26 cellular contexts compared by ENCODE assay signal in genomic region chr20:60749804-60750602, GRCh38.
DNase-seq lines count a peak whose midpoint lies in the region; ATAC-seq and TF ChIP-seq lines count a peak whose summit lies in the region.
"Had no signal": no experiment of that assay in that cellular context is flagged by ENCODE, and none has a peak within 500 bp of the region (broad histone marks: within the 10 kb centered on the region; RNA-seq: fewer than 3 reads in every experiment).

No MANE protein-coding gene starts in this region.

- H3K27me3 ChIP-seq in SK-N-SH (ENCODE audit: insufficient read depth) = no peaks in the 10 kb centered on the region
- no peaks in the 10 kb centered on the region for H3K27me3 ChIP-seq in MG63
- no peaks in the 10 kb centered on the region for H3K27me3 ChIP-seq in testis

- H3K4me2 ChIP-seq in SK-N-SH = no peak overlapping the region
- H3K4me2 ChIP-seq: A549 had no signal

- WGBS in SK-N-SH (ENCODE audit: low lambda C conversion rate) = 35% methylated on average over 10 of the region's 11 CpGs
- WGBS in testis, 2 donors = 70 to 72% methylated on average over 9 to 11 of the region's 11 CpGs

- peaks cover 38% of the 10 kb centered on the region for H3K4me1 Mint-ChIP-seq in WTC11
- no peaks in the 10 kb centered on the region for H3K4me1 Mint-ChIP-seq in stimulated activated effector memory CD8-positive, alpha-beta T cell treated with anti-CD3 and anti-CD28 coated beads, Interleukin-12 subunit alpha, Interleukin-12 subunit beta, amount 100 ng/mL, for 72 hours
- H3K4me1 Mint-ChIP-seq: activated CD4-positive, alpha-beta T cell treated with anti-CD3 and anti-CD28 coated beads for 36 hours; naive thymus-derived CD4-positive, alpha-beta T cell; stimulated activated naive CD8-positive, alpha-beta T cell treated with anti-CD3 and anti-CD28 coated beads, Interleukin-15, amount 100 ng/mL, for 72 hours had no signal

- H3K9me3 Mint-ChIP-seq in WTC11 = peaks cover 23% of the 10 kb centered on the region
- H3K9me3 Mint-ChIP-seq in stimulated activated effector memory CD8-positive, alpha-beta T cell treated with anti-CD3 and anti-CD28 coated beads, Interleukin-12 subunit alpha, Interleukin-12 subunit beta, amount 100 ng/mL, for 72 hours = no peaks in the 10 kb centered on the region
- H3K9me3 Mint-ChIP-seq: activated T-cell treated with anti-CD3 and anti-CD28 coated beads, Interleukin-2, amount 50 U/mL, for 4 hours; stimulated activated naive CD8-positive, alpha-beta T cell treated with anti-CD3 and anti-CD28 coated beads, Interleukin-15, amount 100 ng/mL, for 72 hours; type B pancreatic cell had no signal

- ATAC-seq in SK-N-SH treated with all-trans-retinoic acid at 6 μM for 48 hours (no peak), WTC11 (peak; percentile 95)
- ATAC-seq in stimulated activated effector memory CD8-positive, alpha-beta T cell treated with anti-CD3 and anti-CD28 coated beads, Interleukin-12 subunit alpha, Interleukin-12 subunit beta, amount 100 ng/mL, for 72 hours = no peak
- ATAC-seq: activated CD4-positive, alpha-beta T cell treated with anti-CD3 and anti-CD28 coated beads for 36 hours; activated T-cell treated with anti-CD3 and anti-CD28 coated beads, Interleukin-2, amount 50 U/mL, for 4 hours; naive thymus-derived CD4-positive, alpha-beta T cell; right cardiac atrium; stimulated activated naive CD8-positive, alpha-beta T cell treated with anti-CD3 and anti-CD28 coated beads, Interleukin-15, amount 100 ng/mL, for 72 hours had no signal

- no peaks in the 10 kb centered on the region for H3K9me3 ChIP-seq in SK-N-SH
- H3K9me3 ChIP-seq in MG63 = no peaks in the 10 kb centered on the region
- no peaks in the 10 kb centered on the region for H3K9me3 ChIP-seq in testis
- H3K9me3 ChIP-seq: A549, Caco-2 had no signal

- peaks cover 24% of the 10 kb centered on the region for H3K36me3 Mint-ChIP-seq in WTC11
- H3K36me3 Mint-ChIP-seq in stimulated activated effector memory CD8-positive, alpha-beta T cell treated with anti-CD3 and anti-CD28 coated beads, Interleukin-12 subunit alpha, Interleukin-12 subunit beta, amount 100 ng/mL, for 72 hours = no peaks in the 10 kb centered on the region
- H3K36me3 Mint-ChIP-seq: type B pancreatic cell had no signal

- H3K4me1 ChIP-seq in SK-N-SH (ENCODE audit: control insufficient read depth in 1 of 2, insufficient read depth in 2 of 2, low read depth in 1 of 2, low read length in 1 of 2) (no peaks in the 10 kb centered on the region), testis (peaks cover 4% of the 10 kb centered on the region)
- H3K4me1 ChIP-seq: A549, Caco-2, parathyroid adenoma had no signal

- CTCF ChIA-PET in SK-N-SH (lab: Yijun Ruan, JAX) = interaction anchor here (1.0 kb wide), 1 partner anchor 22 kb away, joined by 4 read pairs; no protein-coding TSS in a partner anchor
- CTCF ChIA-PET in WTC11 (lab: Charles Lee) = no interaction called here

- peaks cover 19% of the 10 kb centered on the region for H3K27me3 Mint-ChIP-seq in WTC11 (ENCODE audit: low read depth)
- H3K27me3 Mint-ChIP-seq: stimulated activated naive CD8-positive, alpha-beta T cell treated with anti-CD3 and anti-CD28 coated beads, Interleukin-15, amount 100 ng/mL, for 72 hours had no signal

- no peak for TF ChIP-seq EP300 in SK-N-SH (IDR thresholded peaks at IDR 0.05; ENCODE audit: borderline replicate concordance in 1 of 2, low read depth in 1 of 2, low read length in 1 of 2)

- DNase-seq in SK-N-SH (peak; percentile 4), MG63 (peak; percentile 4), WTC11 (ENCODE audit: low spot score) (peak; percentile 55), testis (peak; percentile 81), GM10266 (ENCODE audit: extremely low spot score) (no peak), SW 1271 (lab: John Stamatoyannopoulos, UW) (no peak)
- no peak for DNase-seq in stimulated activated effector memory CD8-positive, alpha-beta T cell treated with anti-CD3 and anti-CD28 coated beads, Interleukin-12 subunit alpha, Interleukin-12 subunit beta, amount 100 ng/mL, for 72 hours (ENCODE audit: low spot score in 2 of 2)
- DNase-seq: activated CD4-positive, alpha-beta T cell treated with anti-CD3 and anti-CD28 coated beads for 36 hours; activated CD8-positive, alpha-beta memory T cell treated with anti-CD3 and anti-CD28 coated beads for 24 hours; activated naive CD4-positive, alpha-beta T cell treated with anti-CD3 and anti-CD28 coated beads, Interleukin-2, amount 50 U/mL, for 16 hours; activated T-cell treated with anti-CD3 and anti-CD28 coated beads, Interleukin-2, amount 50 U/mL, for 4 hours; EL; HCEC 1CT; Kasumi-1; mesenchymal stem cell; naive thymus-derived CD4-positive, alpha-beta T cell; NCI-H2081; right cardiac atrium; stimulated activated CD4-positive, alpha-beta T cell treated with anti-CD3 and anti-CD28 coated beads, Interleukin-12 subunit alpha, Interleukin-12 subunit beta, amount 100 ng/mL, for 4 hours; stimulated activated CD4-positive, alpha-beta T cell treated with anti-CD3 and anti-CD28 coated beads, Interleukin-4, amount 100 ng/mL, for 4 hours; stimulated activated naive CD8-positive, alpha-beta T cell treated with anti-CD3 and anti-CD28 coated beads, Interleukin-15, amount 100 ng/mL, for 72 hours had no signal

- H3K4me3 ChIP-seq in SK-N-SH (ENCODE audit: low read depth in 2 of 2, low read length in 1 of 2) = no peak overlapping the region
- no peak overlapping the region for H3K4me3 ChIP-seq in MG63
- H3K4me3 ChIP-seq in testis = peak overlapping the region; percentile 9 to 24
- H3K4me3 ChIP-seq: A549 had no signal

- POLR2A ChIA-PET in SK-N-SH (lab: Yijun Ruan, JAX) (no interaction called here), WTC11 (lab: Charles Lee) (no interaction called here)

- TF ChIP-seq CTCF in SK-N-SH (IDR thresholded peaks at IDR 0.05) (no peak), WTC11 (IDR thresholded peaks at IDR 0.05) (no peak), testis (IDR thresholded peaks at IDR 0.05) (no peak), GM10266 (IDR thresholded peaks at IDR 0.05; ENCODE audit: control insufficient read depth, insufficient read depth, low read depth, missing control alignments) (no peak)

- H3K79me2 ChIP-seq in SK-N-SH (ENCODE audit: insufficient read depth) = no peaks in the 10 kb centered on the region
- H3K79me2 ChIP-seq: parathyroid adenoma had no signal

- intact Hi-C loops in testis (cut with DNase I; ENCODE audit: low total_unique reads) = no loop called here

- no peak overlapping the region for H3K9ac ChIP-seq in SK-N-SH
- H3K9ac ChIP-seq: parathyroid adenoma had no signal

- H4K20me1 ChIP-seq in SK-N-SH (ENCODE audit: insufficient read depth) = no peaks in the 10 kb centered on the region

- H3K36me3 ChIP-seq in SK-N-SH (replicated peaks in 1 of 2; ENCODE audit: control insufficient read depth in 1 of 2, insufficient read depth in 2 of 2, low read length in 1 of 2) = no peaks in the 10 kb centered on the region
- no peaks in the 10 kb centered on the region for H3K36me3 ChIP-seq in MG63
- no peaks in the 10 kb centered on the region for H3K36me3 ChIP-seq in testis (ENCODE audit: low read depth, missing control alignments)

- H3F3A ChIP-seq in SK-N-SH (replicated peaks; ENCODE audit: insufficient read depth) = no peaks in the 10 kb centered on the region

- H3K9me2 ChIP-seq in SK-N-SH = no peaks in the 10 kb centered on the region

- no peak overlapping the region for H3K4me3 Mint-ChIP-seq in WTC11
- H3K4me3 Mint-ChIP-seq in stimulated activated effector memory CD8-positive, alpha-beta T cell treated with anti-CD3 and anti-CD28 coated beads, Interleukin-12 subunit alpha, Interleukin-12 subunit beta, amount 100 ng/mL, for 72 hours = no peak overlapping the region
- H3K4me3 Mint-ChIP-seq: activated CD4-positive, alpha-beta T cell treated with anti-CD3 and anti-CD28 coated beads for 36 hours; activated T-cell treated with anti-CD3 and anti-CD28 coated beads, Interleukin-2, amount 50 U/mL, for 4 hours; naive thymus-derived CD4-positive, alpha-beta T cell; stimulated activated naive CD8-positive, alpha-beta T cell treated with anti-CD3 and anti-CD28 coated beads, Interleukin-15, amount 100 ng/mL, for 72 hours; type B pancreatic cell had no signal

- H2AFZ ChIP-seq in SK-N-SH (ENCODE audit: low read depth) = no peak overlapping the region
- H2AFZ ChIP-seq: parathyroid adenoma had no signal

- H3K27ac ChIP-seq in SK-N-SH (ENCODE audit: low read depth in 2 of 2, low read length in 1 of 2) (no peak overlapping the region), testis (no peak overlapping the region)
- H3K27ac ChIP-seq: A549, parathyroid adenoma had no signal

- TF ChIP-seq RAD21 in SK-N-SH (IDR thresholded peaks at IDR 0.05; ENCODE audit: low read length) = no peak

- peak overlapping the region; percentile 44 for H3K27ac Mint-ChIP-seq in WTC11
- H3K27ac Mint-ChIP-seq in stimulated activated effector memory CD8-positive, alpha-beta T cell treated with anti-CD3 and anti-CD28 coated beads, Interleukin-12 subunit alpha, Interleukin-12 subunit beta, amount 100 ng/mL, for 72 hours = no peak overlapping the region
- H3K27ac Mint-ChIP-seq: activated CD4-positive, alpha-beta T cell treated with anti-CD3 and anti-CD28 coated beads for 36 hours; stimulated activated naive CD8-positive, alpha-beta T cell treated with anti-CD3 and anti-CD28 coated beads, Interleukin-15, amount 100 ng/mL, for 72 hours; type B pancreatic cell had no signal

- no peak for TF ChIP-seq POLR2A in testis (IDR thresholded peaks at IDR 0.05)

TF ChIP-seq in SK-N-SH, 30 proteins besides CTCF, POLR2A, EP300 and RAD21 (continues in another document):
- no peak for TF ChIP-seq YY1 (IDR thresholded peaks at IDR 0.05; ENCODE audit: low read depth)

TF ChIP-seq in WTC11, 78 proteins besides CTCF, POLR2A, EP300 and RAD21:
- TF ChIP-seq MAX (CRISPR knock-in tag; IDR thresholded peaks at IDR 0.05) (peak; percentile 52; the same call in 1 of the 2 replicates), KAT7 (CRISPR knock-in tag; IDR thresholded peaks at IDR 0.05; ENCODE audit: borderline replicate concordance) (no peak), NFYB (CRISPR knock-in tag; conservative IDR thresholded peaks at IDR 0.05; ENCODE audit: low read depth) (peak; percentile 79), MYBL2 (CRISPR knock-in tag; IDR thresholded peaks at IDR 0.05) (no peak), ZNF423 (CRISPR knock-in tag; IDR thresholded peaks at IDR 0.05) (no peak), ZNF317 (CRISPR knock-in tag; IDR thresholded peaks at IDR 0.05; ENCODE audit: borderline replicate concordance, low read depth) (peak; percentile 83), SMAD3 (CRISPR knock-in tag; IDR thresholded peaks at IDR 0.05; ENCODE audit: borderline replicate concordance) (no peak)

Comparison
In these comparisons a context has a peak if more than half of its experiments do, and no peak if none do; other contexts are left out.
1. DNase-seq: peak in SK-N-SH (single experiment), MG63 (single experiment), WTC11 (single experiment) and testis (single experiment); none in GM10266 (single experiment), SW 1271 (0 of 2) and stimulated activated effector memory CD8-positive, alpha-beta T cell treated with anti-CD3 and anti-CD28 coated beads, Interleukin-12 subunit alpha, Interleukin-12 subunit beta, amount 100 ng/mL, for 72 hours (0 of 2).
2. H3K4me3 ChIP-seq: peak in testis (2 of 2); none in SK-N-SH (0 of 2) and MG63 (single experiment).
3. Of the 6 proteins assayed by ChIP-seq in both WTC11 and SK-N-SH: peak only in WTC11: MAX; only in SK-N-SH: none; in both: none; in neither: 5.